Comparison of ENCODE assay signal across 20 cellular contexts in genomic region chr6:105774247-105774646, GRCh38.
DNase-seq lines count a peak whose midpoint lies in the region; ATAC-seq lines count a peak whose summit lies in the region.
"Had no signal": no experiment of that assay in that cellular context is flagged by ENCODE, and none has a peak within 500 bp of the region (broad histone marks: within the 10 kb centered on the region; RNA-seq: fewer than 3 reads in every experiment).

No MANE protein-coding gene starts in this region.

- DNase-seq in RPMI8226: no peak
- DNase-seq in CD8-positive, alpha-beta memory T cell: no peak
- DNase-seq in NCI-H187 (lab: John Stamatoyannopoulos, UW): no peak
- no peak for DNase-seq in DMS 273 treated with DMSO at 0.1 percent for 48 hours (lab: John Stamatoyannopoulos, UW)
- DNase-seq: activated B cell treated with CpG ODN at 0.5 μM for 24 hours; activated naive CD4-positive, alpha-beta T cell treated with anti-CD3 and anti-CD28 coated beads for 36 hours; erythroblast; GM23248; IMR-90; islet precursor cell; NCI-H2171 treated with DMSO at 0.1 percent for 48 hours; Right ventricle myocardium superior; stimulated activated CD4-positive, alpha-beta T cell treated with anti-CD3 and anti-CD28 coated beads, Interleukin-2, amount 100 ng/mL, for 48 hours had no signal

- no peaks in the 10 kb centered on the region for H3K9me3 ChIP-seq in CD8-positive, alpha-beta memory T cell (ENCODE audit: low read length)

- no peaks in the 10 kb centered on the region for H3K27me3 ChIP-seq in CD8-positive, alpha-beta memory T cell (ENCODE audit: insufficient read depth, low read length, poor library complexity, severe bottlenecking)

- H3K27me3 Mint-ChIP-seq in CD8-positive, alpha-beta memory T cell: no peaks in the 10 kb centered on the region

- no peaks in the 10 kb centered on the region for H3K36me3 ChIP-seq in CD8-positive, alpha-beta memory T cell (ENCODE audit: insufficient read depth, low read length)
- H3K36me3 ChIP-seq: thoracic aorta had no signal

- peak; percentile 96 for ATAC-seq in GM18511 (IDR thresholded peaks at IDR 0.05; ENCODE audit: unreplicated experiment)
- peak; percentile 87 for ATAC-seq in GM19467 (IDR thresholded peaks at IDR 0.05; ENCODE audit: unreplicated experiment)
- ATAC-seq in HG02840 (IDR thresholded peaks at IDR 0.05; ENCODE audit: low FRiP score, unreplicated experiment): peak; percentile 97
- peak; percentile 72 for ATAC-seq in HG03378 (IDR thresholded peaks at IDR 0.05; ENCODE audit: unreplicated experiment)
- ATAC-seq: sciatic nerve had no signal

- no peak overlapping the region for H3K27ac Mint-ChIP-seq in CD8-positive, alpha-beta memory T cell
- H3K27ac Mint-ChIP-seq: activated B cell treated with CpG ODN at 0.5 μM for 24 hours; activated naive CD4-positive, alpha-beta T cell treated with anti-CD3 and anti-CD28 coated beads for 36 hours; T-helper 1 cell treated with Interleukin-12 subunit alpha and Interleukin-12 subunit beta and Interleukin-4 antibody, amounts not matched to agents 30 μg/mL and 1 μg/mL, for 36 hours had no signal

- H3K36me3 Mint-ChIP-seq in CD8-positive, alpha-beta memory T cell: peaks cover 0 to 14% (median 2%) of the 10 kb centered on the region in 3 donors

- peaks cover 12 to 17% (median 13%) of the 10 kb centered on the region in 5 donors for H3K9me3 Mint-ChIP-seq in CD8-positive, alpha-beta memory T cell

- no peak overlapping the region for H3K4me3 ChIP-seq in CD8-positive, alpha-beta memory T cell (ENCODE audit: low read length)
- H3K4me3 ChIP-seq: GM23248, thoracic aorta had no signal

- no peak overlapping the region for H3K4me3 Mint-ChIP-seq in CD8-positive, alpha-beta memory T cell
- H3K4me3 Mint-ChIP-seq: activated B cell treated with CpG ODN at 0.5 μM for 24 hours; activated naive CD4-positive, alpha-beta T cell treated with anti-CD3 and anti-CD28 coated beads for 36 hours; T-helper 1 cell treated with Interleukin-12 subunit alpha and Interleukin-12 subunit beta and Interleukin-4 antibody, amounts not matched to agents 30 μg/mL and 1 μg/mL, for 36 hours had no signal

- H3K4me1 Mint-ChIP-seq in CD8-positive, alpha-beta memory T cell: no peaks in the 10 kb centered on the region
- H3K4me1 Mint-ChIP-seq: activated B cell treated with CpG ODN at 0.5 μM for 24 hours had no signal

- POLR2A ChIA-PET in CD8-positive, alpha-beta memory T cell (lab: Charles Lee): no interaction called here

- H3K27ac ChIP-seq in CD8-positive, alpha-beta memory T cell (ENCODE audit: low read depth, low read length): no peak overlapping the region
- H3K27ac ChIP-seq: GM23248, thoracic aorta had no signal

- CTCF ChIA-PET in CD8-positive, alpha-beta memory T cell (lab: Charles Lee): interaction anchor here (0.6 kb wide), 1 partner anchor 11 kb away, joined by 3 read pairs; no protein-coding TSS in a partner anchor

- no peaks in the 10 kb centered on the region for H3K4me1 ChIP-seq in CD8-positive, alpha-beta memory T cell (ENCODE audit: insufficient read depth, low read length)
